11 cellular contexts compared by ENCODE assay signal in genomic region chr1:228465134-228465533, GRCh38. TPM values are rescaled to one million over a fixed set of nuclear protein-coding genes. Genes with fewer than 3 reads are reported as not detected.
DNase-seq lines count a peak whose midpoint lies in the region; ATAC-seq and TF ChIP-seq lines count a peak whose summit lies in the region.
"Had no signal": no experiment of that assay in that cellular context is flagged by ENCODE, and none has a peak within 500 bp of the region (broad histone marks: within the 10 kb centered on the region; RNA-seq: fewer than 3 reads in every experiment).

No MANE protein-coding gene starts in this region.

- peaks cover 100% of the 10 kb centered on the region for H3K27me3 ChIP-seq in left ventricle myocardium inferior (ENCODE audit: low read depth)
- H3K27me3 ChIP-seq in upper lobe of right lung = peaks cover 93% of the 10 kb centered on the region

- peaks cover 11% of the 10 kb centered on the region for H3K27me3 Mint-ChIP-seq in activated naive CD8-positive, alpha-beta T cell

- DNase-seq in left ventricle myocardium inferior (no peak), cardiac septum (ENCODE audit: low spot score) (no peak), left kidney (ENCODE audit: low read depth, low spot score) (peak; percentile 30), upper lobe of right lung (no peak), substantia nigra (lab: John Stamatoyannopoulos, UW) (no peak), DMS53 (lab: John Stamatoyannopoulos, UW) (no peak), omental fat pad (ENCODE audit: low spot score) (no peak)
- DNase-seq: DND-41 had no signal

- H3K9me3 ChIP-seq in left ventricle myocardium inferior (replicated peaks) (no peaks in the 10 kb centered on the region), upper lobe of right lung (no peaks in the 10 kb centered on the region)
- H3K9me3 ChIP-seq: adrenal gland, uterus had no signal

- peak overlapping the region; percentile 36 for H3K27ac Mint-ChIP-seq in activated naive CD8-positive, alpha-beta T cell

- intact Hi-C loops in left ventricle myocardium inferior (cut with micrococcal nuclease) = no loop called here
- intact Hi-C loops in cardiac septum (cut with DNase I) = no loop called here
- intact Hi-C loops in upper lobe of right lung (cut with DNase I) = no loop called here

- TF ChIP-seq CTCF in left ventricle myocardium inferior (IDR thresholded peaks at IDR 0.05; ENCODE audit: borderline replicate concordance) = no peak
- TF ChIP-seq CTCF in upper lobe of right lung (IDR thresholded peaks at IDR 0.05) = no peak
- no peak for TF ChIP-seq CTCF in omental fat pad (IDR thresholded peaks at IDR 0.05)

- H3K4me3 Mint-ChIP-seq in activated naive CD8-positive, alpha-beta T cell = peak overlapping the region; percentile 85

- H3K4me3 ChIP-seq in left ventricle myocardium inferior (peak overlapping the region; percentile 52), upper lobe of right lung (peak overlapping the region; percentile 25)

- H3K27ac ChIP-seq in left ventricle myocardium inferior (replicated peaks) (no peak overlapping the region), upper lobe of right lung (no peak overlapping the region), substantia nigra (ENCODE audit: low read depth, low read length, poor library complexity, severe bottlenecking) (no peak overlapping the region)
- H3K27ac ChIP-seq: adrenal gland, uterus had no signal

- H3K9me3 Mint-ChIP-seq in activated naive CD8-positive, alpha-beta T cell (ENCODE audit: low read depth) = no peaks in the 10 kb centered on the region

- peaks cover 37% of the 10 kb centered on the region for H3K4me1 Mint-ChIP-seq in activated naive CD8-positive, alpha-beta T cell (ENCODE audit: low read depth)

- H3K36me3 ChIP-seq in left ventricle myocardium inferior (no peaks in the 10 kb centered on the region), upper lobe of right lung (no peaks in the 10 kb centered on the region)
- H3K36me3 ChIP-seq: adrenal gland, uterus had no signal

- H3K36me3 Mint-ChIP-seq in activated naive CD8-positive, alpha-beta T cell = no peaks in the 10 kb centered on the region

- ATAC-seq in upper lobe of right lung = no peak
- no peak for ATAC-seq in omental fat pad (ENCODE audit: low FRiP score)

- peaks cover 16% of the 10 kb centered on the region for H3K4me1 ChIP-seq in left ventricle myocardium inferior
- H3K4me1 ChIP-seq in upper lobe of right lung = peaks cover 6% of the 10 kb centered on the region
- H3K4me1 ChIP-seq: uterus had no signal

RNA-seq across cellular contexts. Expression of gene RNF187, which starts 22.0 kb away (rescaled TPM):
- total RNA-seq in left ventricle myocardium inferior = 79.5 TPM
- 83.2 TPM for total RNA-seq in cardiac septum
- total RNA-seq in upper lobe of right lung = 88.8 TPM
- total RNA-seq in omental fat pad = 10 to 100 TPM; 20.8 to 26.5 (median 23.5) TPM

RNA-seq across cellular contexts. Expression of gene TRIM17, which starts 48.5 kb away (rescaled TPM):
- total RNA-seq in left ventricle myocardium inferior = 0.36 TPM
- 0.46 TPM for total RNA-seq in cardiac septum
- total RNA-seq in upper lobe of right lung = 2.6 TPM
- total RNA-seq in omental fat pad = 1 to 10 TPM in 2 of 4 donors, under 1 TPM in 1, not detected in 1; 0.96 to 3.3 (median 1.7) TPM

RNA-seq across cellular contexts. Expression of gene TRIM11, which starts 58.5 kb away (rescaled TPM):
- 6.2 TPM for total RNA-seq in left ventricle myocardium inferior
- 7.3 TPM for total RNA-seq in cardiac septum
- total RNA-seq in upper lobe of right lung = 22.8 TPM
- total RNA-seq in omental fat pad = 10 to 100 TPM; 11.3 to 23.5 (median 15.8) TPM
